1 cellular context compared by ENCODE assay signal in the genomic region with DNA sequence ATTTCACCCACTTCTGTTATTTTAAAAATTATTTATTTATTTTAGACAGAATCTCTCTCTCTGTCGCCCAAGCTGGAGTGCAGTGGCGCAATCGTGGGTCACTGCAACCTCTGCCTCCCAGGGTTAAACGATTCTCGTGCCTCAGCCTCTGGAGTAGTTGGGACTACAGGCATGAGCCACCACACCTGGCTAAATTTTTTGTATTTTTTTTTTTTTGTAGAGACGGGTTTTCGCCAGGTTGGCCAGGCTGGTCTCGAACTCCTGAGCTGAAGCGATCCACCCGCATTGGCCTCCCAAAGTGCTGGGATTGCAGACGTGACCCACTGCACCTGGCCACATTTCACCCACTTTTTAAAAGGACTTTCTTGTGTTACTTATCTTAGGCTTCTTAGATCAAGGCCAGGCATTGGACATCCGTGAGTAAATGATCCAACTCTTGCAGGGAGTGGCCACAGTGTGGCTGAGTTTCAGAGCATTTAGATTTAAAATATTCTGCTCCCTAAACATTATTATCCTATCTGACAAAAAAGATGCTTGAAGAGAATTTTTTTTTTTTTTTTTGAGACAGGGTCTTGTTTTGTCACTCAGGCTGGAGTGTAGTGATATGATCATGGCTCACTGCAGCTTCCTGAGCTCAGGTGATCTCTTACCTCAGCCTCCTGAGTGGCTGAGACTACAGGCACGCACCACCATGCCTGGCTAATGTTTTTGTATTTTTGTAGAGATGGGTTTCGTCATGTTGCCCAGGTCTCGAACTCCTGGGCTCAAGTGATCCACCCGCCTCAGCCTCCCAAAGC.
TF ChIP-seq lines count a peak whose summit lies in the region.

No MANE protein-coding gene starts in this region.

TF ChIP-seq in HepG2, 621 proteins besides CTCF, POLR2A, EP300 and RAD21 (continued from another document):
- TF ChIP-seq, protein P1, sequence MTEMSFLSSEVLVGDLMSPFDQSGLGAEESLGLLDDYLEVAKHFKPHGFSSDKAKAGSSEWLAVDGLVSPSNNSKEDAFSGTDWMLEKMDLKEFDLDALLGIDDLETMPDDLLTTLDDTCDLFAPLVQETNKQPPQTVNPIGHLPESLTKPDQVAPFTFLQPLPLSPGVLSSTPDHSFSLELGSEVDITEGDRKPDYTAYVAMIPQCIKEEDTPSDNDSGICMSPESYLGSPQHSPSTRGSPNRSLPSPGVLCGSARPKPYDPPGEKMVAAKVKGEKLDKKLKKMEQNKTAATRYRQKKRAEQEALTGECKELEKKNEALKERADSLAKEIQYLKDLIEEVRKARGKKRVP (CRISPR knock-in tag; IDR thresholded peaks at IDR 0.05): no peak; a peak in 1 of 4 replicates
- TF ChIP-seq ETV6 (CRISPR knock-in tag; conservative IDR thresholded peaks at IDR 0.05): no peak
